27 cellular contexts compared by ENCODE assay signal in genomic region chr7:148790327-148790726, GRCh38.
"Had no signal": no experiment of that assay in that cellular context is flagged by ENCODE, and none has a peak within 500 bp of the region (broad histone marks: within the 10 kb centered on the region; RNA-seq: fewer than 3 reads in every experiment).

No MANE protein-coding gene starts in this region.

- H3K27ac ChIP-seq: neural progenitor cell, ovary, parathyroid adenoma, psoas muscle, skin epidermis, spleen, suprapubic skin, testis, tibial artery, transverse colon, upper lobe of right lung, uterus had no signal

- H3K4me3 ChIP-seq: neural progenitor cell, ovary, psoas muscle, skin epidermis, smooth muscle cell, spleen, suprapubic skin, testis, tibial artery, transverse colon, upper lobe of right lung, uterus had no signal

- H3K36me3 ChIP-seq: ovary, uterus had no signal

- H3K9me3 ChIP-seq: spleen, suprapubic skin, testis, tibial artery, transverse colon, upper lobe of right lung had no signal

- H2AFZ ChIP-seq: neural progenitor cell, parathyroid adenoma had no signal

- H3K4me1 ChIP-seq: neural progenitor cell, parathyroid adenoma, spleen, suprapubic skin, testis, tibial artery, transverse colon, upper lobe of right lung, uterus had no signal

- H3K79me2 ChIP-seq: parathyroid adenoma had no signal

- H3K27me3 ChIP-seq: neural progenitor cell, ovary, spleen, suprapubic skin, testis, tibial artery, transverse colon, upper lobe of right lung, uterus had no signal

- H3K4me2 ChIP-seq: neural progenitor cell, smooth muscle cell had no signal

- ATAC-seq: natural killer cell; psoas muscle; sciatic nerve; stimulated activated memory B cell treated with anti-CD40 and anti-IgM and Interleukin-4, amounts not matched to agents 10 μg/mL and 1 μg/mL and 100 μg/mL, for 72 hours; stimulated activated naive CD8-positive, alpha-beta T cell treated with anti-CD3 and anti-CD28 coated beads, Interleukin-15, amount 100 ng/mL, for 72 hours; stimulated activated naive CD8-positive, alpha-beta T cell treated with anti-CD3 and anti-CD28 coated beads, Interleukin-15, Interleukin-2, amounts not matched to agents 100 U/mL and 50 U/mL, for 24 hours; upper lobe of right lung had no signal

- DNase-seq: natural killer cell; occipital lobe; ovary; posterior cingulate gyrus; psoas muscle; spleen; stimulated activated CD4-positive, alpha-beta T cell treated with anti-CD3 and anti-CD28 coated beads, Interleukin-12 subunit alpha, Interleukin-12 subunit beta, amount 100 ng/mL, for 4 hours; stimulated activated CD4-positive, alpha-beta T cell treated with anti-CD3 and anti-CD28 coated beads, Interleukin-1b, Interleukin-23, amount 100 ng/mL, for 48 hours; stimulated activated CD4-positive, alpha-beta T cell treated with anti-CD3 and anti-CD28 coated beads, Interleukin-4, amount 100 ng/mL, for 1 hour; stimulated activated CD4-positive, alpha-beta T cell treated with anti-CD3 and anti-CD28 coated beads, Interleukin-4, amount 100 ng/mL, for 4 hours; stimulated activated CD8-positive, alpha-beta memory T cell treated with anti-CD3 and anti-CD28 coated beads, Interleukin-4, amount 100 ng/mL, for 48 hours; stimulated activated naive CD4-positive, alpha-beta T cell; stimulated activated naive CD8-positive, alpha-beta T cell treated with anti-CD3 and anti-CD28 coated beads, Interleukin-15, amount 100 ng/mL, for 72 hours; stimulated activated naive CD8-positive, alpha-beta T cell treated with anti-CD3 and anti-CD28 coated beads, Interleukin-15, Interleukin-2, amounts not matched to agents 100 U/mL and 50 U/mL, for 24 hours; substantia nigra; testis; tibial artery; transverse colon; upper lobe of right lung; uterus had no signal

- H3K9ac ChIP-seq: neural progenitor cell, parathyroid adenoma had no signal
